ENCODE assay signal across 1 cellular context in the genomic region with DNA sequence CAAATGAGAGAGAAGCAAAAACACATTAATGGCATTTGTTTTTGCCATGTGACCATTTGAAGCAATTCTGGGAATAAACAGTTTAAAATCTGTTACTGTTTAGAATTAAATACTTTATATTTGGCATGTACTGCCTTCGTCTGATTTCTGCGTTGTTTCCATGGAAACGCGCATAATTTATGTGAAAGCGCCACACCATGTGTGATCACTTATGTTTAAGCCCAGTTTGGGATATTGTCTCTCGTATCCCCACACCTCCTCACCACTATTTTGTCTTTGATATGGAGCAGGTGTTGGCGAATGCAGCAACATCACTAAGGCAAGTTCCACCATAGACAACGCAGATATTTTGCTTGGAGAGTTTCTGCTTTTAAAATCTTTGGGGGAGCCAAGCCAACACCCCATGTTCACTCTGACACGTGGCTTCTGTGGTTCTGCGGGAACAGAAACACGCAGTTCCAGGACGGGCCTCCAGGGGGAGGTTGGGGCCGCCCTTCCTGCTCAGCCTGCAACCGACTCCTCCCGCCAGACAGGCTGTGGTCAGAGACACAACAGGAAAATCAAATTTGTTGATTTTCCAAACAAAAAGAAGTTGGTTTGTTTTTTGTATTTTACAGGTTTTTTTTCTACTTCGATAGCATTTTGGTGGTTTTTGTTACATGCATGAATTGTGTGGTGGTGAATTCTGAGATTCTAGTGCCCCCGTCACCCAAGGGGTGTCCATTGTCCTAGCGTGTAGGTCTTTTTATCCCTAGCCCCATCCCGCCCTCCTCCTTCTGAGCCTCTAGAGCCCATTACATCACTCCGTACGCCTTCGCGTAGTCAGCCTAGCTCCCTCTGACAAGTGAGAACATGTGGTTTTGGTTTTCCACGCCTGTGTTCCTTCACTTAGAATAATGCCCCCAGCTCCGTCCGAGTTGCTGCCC.
A peak's percentile ranks its signal among the peaks of the same experiment; 100 is the strongest.
TF ChIP-seq lines count a peak whose summit lies in the region.

No MANE protein-coding gene starts in this region.

TF ChIP-seq in K562, 482 proteins besides CTCF, POLR2A, EP300 and RAD21 (continued from another document and continues in another):
- TF ChIP-seq, protein P1, sequence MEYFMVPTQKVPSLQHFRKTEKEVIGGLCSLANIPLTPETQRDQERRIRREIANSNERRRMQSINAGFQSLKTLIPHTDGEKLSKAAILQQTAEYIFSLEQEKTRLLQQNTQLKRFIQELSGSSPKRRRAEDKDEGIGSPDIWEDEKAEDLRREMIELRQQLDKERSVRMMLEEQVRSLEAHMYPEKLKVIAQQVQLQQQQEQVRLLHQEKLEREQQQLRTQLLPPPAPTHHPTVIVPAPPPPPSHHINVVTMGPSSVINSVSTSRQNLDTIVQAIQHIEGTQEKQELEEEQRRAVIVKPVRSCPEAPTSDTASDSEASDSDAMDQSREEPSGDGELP (CRISPR knock-in tag; IDR thresholded peaks at IDR 0.05; ENCODE audit: borderline replicate concordance), result peak; percentile 68; the same call in 1 of the 2 replicates
- no peak for TF ChIP-seq KLF16 (IDR thresholded peaks at IDR 0.05)
- TF ChIP-seq, protein P2, sequence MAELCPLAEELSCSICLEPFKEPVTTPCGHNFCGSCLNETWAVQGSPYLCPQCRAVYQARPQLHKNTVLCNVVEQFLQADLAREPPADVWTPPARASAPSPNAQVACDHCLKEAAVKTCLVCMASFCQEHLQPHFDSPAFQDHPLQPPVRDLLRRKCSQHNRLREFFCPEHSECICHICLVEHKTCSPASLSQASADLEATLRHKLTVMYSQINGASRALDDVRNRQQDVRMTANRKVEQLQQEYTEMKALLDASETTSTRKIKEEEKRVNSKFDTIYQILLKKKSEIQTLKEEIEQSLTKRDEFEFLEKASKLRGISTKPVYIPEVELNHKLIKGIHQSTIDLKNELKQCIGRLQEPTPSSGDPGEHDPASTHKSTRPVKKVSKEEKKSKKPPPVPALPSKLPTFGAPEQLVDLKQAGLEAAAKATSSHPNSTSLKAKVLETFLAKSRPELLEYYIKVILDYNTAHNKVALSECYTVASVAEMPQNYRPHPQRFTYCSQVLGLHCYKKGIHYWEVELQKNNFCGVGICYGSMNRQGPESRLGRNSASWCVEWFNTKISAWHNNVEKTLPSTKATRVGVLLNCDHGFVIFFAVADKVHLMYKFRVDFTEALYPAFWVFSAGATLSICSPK (IDR thresholded peaks at IDR 0.05; ENCODE audit: borderline replicate concordance), result no peak
- TF ChIP-seq, protein P3, sequence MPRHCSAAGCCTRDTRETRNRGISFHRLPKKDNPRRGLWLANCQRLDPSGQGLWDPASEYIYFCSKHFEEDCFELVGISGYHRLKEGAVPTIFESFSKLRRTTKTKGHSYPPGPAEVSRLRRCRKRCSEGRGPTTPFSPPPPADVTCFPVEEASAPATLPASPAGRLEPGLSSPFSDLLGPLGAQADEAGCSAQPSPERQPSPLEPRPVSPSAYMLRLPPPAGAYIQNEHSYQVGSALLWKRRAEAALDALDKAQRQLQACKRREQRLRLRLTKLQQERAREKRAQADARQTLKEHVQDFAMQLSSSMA (CRISPR knock-in tag; IDR thresholded peaks at IDR 0.05), result no peak
- peak; percentile 68; the same call in 1 of the 2 replicates for TF ChIP-seq RB1 (IDR thresholded peaks at IDR 0.05; ENCODE audit: low read depth)
- TF ChIP-seq ERF (CRISPR knock-in tag; IDR thresholded peaks at IDR 0.05), result no peak
- TF ChIP-seq CCAR2 (IDR thresholded peaks at IDR 0.05; ENCODE audit: low read depth, low read length), result no peak
- no peak for TF ChIP-seq ZZZ3 (IDR thresholded peaks at IDR 0.05)
- TF ChIP-seq ZC3H11A (IDR thresholded peaks at IDR 0.05; ENCODE audit: low read depth, low read length), result no peak
- TF ChIP-seq, protein P4, sequence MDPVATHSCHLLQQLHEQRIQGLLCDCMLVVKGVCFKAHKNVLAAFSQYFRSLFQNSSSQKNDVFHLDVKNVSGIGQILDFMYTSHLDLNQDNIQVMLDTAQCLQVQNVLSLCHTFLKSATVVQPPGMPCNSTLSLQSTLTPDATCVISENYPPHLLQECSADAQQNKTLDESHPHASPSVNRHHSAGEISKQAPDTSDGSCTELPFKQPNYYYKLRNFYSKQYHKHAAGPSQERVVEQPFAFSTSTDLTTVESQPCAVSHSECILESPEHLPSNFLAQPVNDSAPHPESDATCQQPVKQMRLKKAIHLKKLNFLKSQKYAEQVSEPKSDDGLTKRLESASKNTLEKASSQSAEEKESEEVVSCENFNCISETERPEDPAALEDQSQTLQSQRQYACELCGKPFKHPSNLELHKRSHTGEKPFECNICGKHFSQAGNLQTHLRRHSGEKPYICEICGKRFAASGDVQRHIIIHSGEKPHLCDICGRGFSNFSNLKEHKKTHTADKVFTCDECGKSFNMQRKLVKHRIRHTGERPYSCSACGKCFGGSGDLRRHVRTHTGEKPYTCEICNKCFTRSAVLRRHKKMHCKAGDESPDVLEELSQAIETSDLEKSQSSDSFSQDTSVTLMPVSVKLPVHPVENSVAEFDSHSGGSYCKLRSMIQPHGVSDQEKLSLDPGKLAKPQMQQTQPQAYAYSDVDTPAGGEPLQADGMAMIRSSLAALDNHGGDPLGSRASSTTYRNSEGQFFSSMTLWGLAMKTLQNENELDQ (CRISPR knock-in tag; IDR thresholded peaks at IDR 0.05; ENCODE audit: borderline replicate concordance), result no peak
- peak; percentile 46; the same call in 1 of the 2 replicates for TF ChIP-seq RAD51 (IDR thresholded peaks at IDR 0.05; ENCODE audit: borderline replicate concordance, low read depth)
- TF ChIP-seq CREB1 (IDR thresholded peaks at IDR 0.05), result no peak
- 0 out of 2 replicates have a peak, but pooled peaks have one; percentile 51 for TF ChIP-seq CREB1 (CRISPR knock-in tag; IDR thresholded peaks at IDR 0.05)
- TF ChIP-seq SIN3B (IDR thresholded peaks at IDR 0.05; ENCODE audit: low read depth), result no peak
- no peak for TF ChIP-seq ZNF57 (CRISPR knock-in tag; IDR thresholded peaks at IDR 0.05)
- TF ChIP-seq MEF2D (tag; conservative IDR thresholded peaks at IDR 0.05; ENCODE audit: low read depth), result no peak
- no peak for TF ChIP-seq BRCA1 (IDR thresholded peaks at IDR 0.05)
- TF ChIP-seq BRCA1 (CRISPR knock-in tag; IDR thresholded peaks at IDR 0.05), result no peak
- 0 out of 2 replicates have a peak, but pooled peaks have one; percentile 57 for TF ChIP-seq ETV5 (CRISPR knock-in tag; IDR thresholded peaks at IDR 0.05; ENCODE audit: low read depth)
- TF ChIP-seq, protein P5, sequence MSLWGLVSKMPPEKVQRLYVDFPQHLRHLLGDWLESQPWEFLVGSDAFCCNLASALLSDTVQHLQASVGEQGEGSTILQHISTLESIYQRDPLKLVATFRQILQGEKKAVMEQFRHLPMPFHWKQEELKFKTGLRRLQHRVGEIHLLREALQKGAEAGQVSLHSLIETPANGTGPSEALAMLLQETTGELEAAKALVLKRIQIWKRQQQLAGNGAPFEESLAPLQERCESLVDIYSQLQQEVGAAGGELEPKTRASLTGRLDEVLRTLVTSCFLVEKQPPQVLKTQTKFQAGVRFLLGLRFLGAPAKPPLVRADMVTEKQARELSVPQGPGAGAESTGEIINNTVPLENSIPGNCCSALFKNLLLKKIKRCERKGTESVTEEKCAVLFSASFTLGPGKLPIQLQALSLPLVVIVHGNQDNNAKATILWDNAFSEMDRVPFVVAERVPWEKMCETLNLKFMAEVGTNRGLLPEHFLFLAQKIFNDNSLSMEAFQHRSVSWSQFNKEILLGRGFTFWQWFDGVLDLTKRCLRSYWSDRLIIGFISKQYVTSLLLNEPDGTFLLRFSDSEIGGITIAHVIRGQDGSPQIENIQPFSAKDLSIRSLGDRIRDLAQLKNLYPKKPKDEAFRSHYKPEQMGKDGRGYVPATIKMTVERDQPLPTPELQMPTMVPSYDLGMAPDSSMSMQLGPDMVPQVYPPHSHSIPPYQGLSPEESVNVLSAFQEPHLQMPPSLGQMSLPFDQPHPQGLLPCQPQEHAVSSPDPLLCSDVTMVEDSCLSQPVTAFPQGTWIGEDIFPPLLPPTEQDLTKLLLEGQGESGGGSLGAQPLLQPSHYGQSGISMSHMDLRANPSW (CRISPR knock-in tag; IDR thresholded peaks at IDR 0.05), result no peak
- TF ChIP-seq SMC3 (conservative IDR thresholded peaks at IDR 0.05; ENCODE audit: insufficient read depth, low read depth, low read length), result peak; percentile 76
- no peak for TF ChIP-seq POLR2H (tag; IDR thresholded peaks at IDR 0.05; ENCODE audit: low read depth)
- TF ChIP-seq FUS (optimal IDR thresholded peaks at IDR 0.05; ENCODE audit: low read depth, low read length), result no peak
- no peak for TF ChIP-seq ILF3 (IDR thresholded peaks at IDR 0.05; ENCODE audit: borderline replicate concordance)
- TF ChIP-seq, protein P6, sequence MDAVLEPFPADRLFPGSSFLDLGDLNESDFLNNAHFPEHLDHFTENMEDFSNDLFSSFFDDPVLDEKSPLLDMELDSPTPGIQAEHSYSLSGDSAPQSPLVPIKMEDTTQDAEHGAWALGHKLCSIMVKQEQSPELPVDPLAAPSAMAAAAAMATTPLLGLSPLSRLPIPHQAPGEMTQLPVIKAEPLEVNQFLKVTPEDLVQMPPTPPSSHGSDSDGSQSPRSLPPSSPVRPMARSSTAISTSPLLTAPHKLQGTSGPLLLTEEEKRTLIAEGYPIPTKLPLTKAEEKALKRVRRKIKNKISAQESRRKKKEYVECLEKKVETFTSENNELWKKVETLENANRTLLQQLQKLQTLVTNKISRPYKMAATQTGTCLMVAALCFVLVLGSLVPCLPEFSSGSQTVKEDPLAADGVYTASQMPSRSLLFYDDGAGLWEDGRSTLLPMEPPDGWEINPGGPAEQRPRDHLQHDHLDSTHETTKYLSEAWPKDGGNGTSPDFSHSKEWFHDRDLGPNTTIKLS (IDR thresholded peaks at IDR 0.05; ENCODE audit: borderline replicate concordance, low read depth), result peak; percentile 77; the same call in 1 of the 2 replicates
- 0 out of 2 replicates have a peak, but pooled peaks have one; percentile 22 for TF ChIP-seq MYNN (IDR thresholded peaks at IDR 0.05)
- no peak for TF ChIP-seq MYNN (CRISPR knock-in tag; IDR thresholded peaks at IDR 0.05)
- TF ChIP-seq MTA3 (IDR thresholded peaks at IDR 0.05; ENCODE audit: borderline replicate concordance), result no peak
- TF ChIP-seq ZFP30 (CRISPR knock-in tag; IDR thresholded peaks at IDR 0.05; ENCODE audit: borderline replicate concordance), result no peak
- TF ChIP-seq, protein P7, sequence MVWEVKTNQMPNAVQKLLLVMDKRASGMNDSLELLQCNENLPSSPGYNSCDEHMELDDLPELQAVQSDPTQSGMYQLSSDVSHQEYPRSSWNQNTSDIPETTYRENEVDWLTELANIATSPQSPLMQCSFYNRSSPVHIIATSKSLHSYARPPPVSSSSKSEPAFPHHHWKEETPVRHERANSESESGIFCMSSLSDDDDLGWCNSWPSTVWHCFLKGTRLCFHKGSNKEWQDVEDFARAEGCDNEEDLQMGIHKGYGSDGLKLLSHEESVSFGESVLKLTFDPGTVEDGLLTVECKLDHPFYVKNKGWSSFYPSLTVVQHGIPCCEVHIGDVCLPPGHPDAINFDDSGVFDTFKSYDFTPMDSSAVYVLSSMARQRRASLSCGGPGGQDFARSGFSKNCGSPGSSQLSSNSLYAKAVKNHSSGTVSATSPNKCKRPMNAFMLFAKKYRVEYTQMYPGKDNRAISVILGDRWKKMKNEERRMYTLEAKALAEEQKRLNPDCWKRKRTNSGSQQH (CRISPR knock-in tag; IDR thresholded peaks at IDR 0.05), result 0 out of 2 replicates have a peak, but pooled peaks have one; percentile 61
- no peak for TF ChIP-seq FOXJ3 (CRISPR knock-in tag; IDR thresholded peaks at IDR 0.05)
- TF ChIP-seq L3MBTL2 (IDR thresholded peaks at IDR 0.05), result peak; percentile 92
- TF ChIP-seq ARID1B (IDR thresholded peaks at IDR 0.05), result no peak
- TF ChIP-seq PRMT5 (CRISPR knock-in tag; IDR thresholded peaks at IDR 0.05), result no peak
- no peak for TF ChIP-seq NFE2 (IDR thresholded peaks at IDR 0.05; ENCODE audit: low read depth)
- TF ChIP-seq ZNF707 (CRISPR knock-in tag; conservative IDR thresholded peaks at IDR 0.05), result no peak
- TF ChIP-seq ZNF785 (CRISPR knock-in tag; IDR thresholded peaks at IDR 0.05), result no peak
- no peak for TF ChIP-seq CBFB (CRISPR knock-in tag; IDR thresholded peaks at IDR 0.05)
- peak in 1 of 2 experiments; percentile 72; a peak in 2 of 4 replicates for TF ChIP-seq MAZ (CRISPR knock-in tag; conservative IDR thresholded peaks at IDR 0.05 in 1 of 2, IDR thresholded peaks at IDR 0.05 in 1 of 2)
- no peak for TF ChIP-seq KLF6 (CRISPR knock-in tag; IDR thresholded peaks at IDR 0.05; ENCODE audit: borderline replicate concordance)
- TF ChIP-seq HNRNPK (IDR thresholded peaks at IDR 0.05; ENCODE audit: low read depth, low read length, poor library complexity, severe bottlenecking), result no peak
- TF ChIP-seq SIN3A (IDR thresholded peaks at IDR 0.05; ENCODE audit: borderline replicate concordance in 2 of 2, control insufficient read depth in 1 of 2, low read depth in 2 of 2, low read length in 2 of 2), result no peak
- no peak for TF ChIP-seq HDAC2 (IDR thresholded peaks at IDR 0.05)
- TF ChIP-seq SMAD4 (CRISPR knock-in tag; conservative IDR thresholded peaks at IDR 0.05), result peak; percentile 88
- no peak for TF ChIP-seq BRD9 (IDR thresholded peaks at IDR 0.05; ENCODE audit: low read depth, partially characterized antibody)
- no peak for TF ChIP-seq PRPF4 (IDR thresholded peaks at IDR 0.05; ENCODE audit: insufficient read depth, low read depth, low read length, poor library complexity, severe bottlenecking)
- TF ChIP-seq XRCC5 (IDR thresholded peaks at IDR 0.05; ENCODE audit: low read depth, low read length), result peak; percentile 44; the same call in 1 of the 2 replicates
- TF ChIP-seq HDGF (IDR thresholded peaks at IDR 0.05), result no peak
- peak; percentile 57; the same call in 1 of the 2 replicates for TF ChIP-seq EP400 (IDR thresholded peaks at IDR 0.05)
- no peak for TF ChIP-seq NCOR1 (IDR thresholded peaks at IDR 0.05)
- TF ChIP-seq NCOA4 (IDR thresholded peaks at IDR 0.05; ENCODE audit: partially characterized antibody), result no peak
- 0 out of 2 replicates have a peak, but pooled peaks have one; percentile 25 for TF ChIP-seq GABPB1 (CRISPR knock-in tag; IDR thresholded peaks at IDR 0.05)
- TF ChIP-seq PCBP1 (IDR thresholded peaks at IDR 0.05; ENCODE audit: low read depth, low read length, poor library complexity, severe bottlenecking), result no peak
- TF ChIP-seq ZNF695 (CRISPR knock-in tag; IDR thresholded peaks at IDR 0.05), result no peak
- no peak for TF ChIP-seq TAF9B (IDR thresholded peaks at IDR 0.05; ENCODE audit: partially characterized antibody)
- TF ChIP-seq CHCHD3 (CRISPR knock-in tag; IDR thresholded peaks at IDR 0.05), result no peak
- TF ChIP-seq JUNB (CRISPR knock-in tag; conservative IDR thresholded peaks at IDR 0.05), result no peak
- no peak for TF ChIP-seq FOS (IDR thresholded peaks at IDR 0.05; ENCODE audit: extremely low read depth, insufficient read length)
- TF ChIP-seq POLR2G (IDR thresholded peaks at IDR 0.05; ENCODE audit: low read depth, low read length), result no peak
- no peak for TF ChIP-seq ZNF347 (CRISPR knock-in tag; IDR thresholded peaks at IDR 0.05; ENCODE audit: low read depth)
- TF ChIP-seq, protein P8, sequence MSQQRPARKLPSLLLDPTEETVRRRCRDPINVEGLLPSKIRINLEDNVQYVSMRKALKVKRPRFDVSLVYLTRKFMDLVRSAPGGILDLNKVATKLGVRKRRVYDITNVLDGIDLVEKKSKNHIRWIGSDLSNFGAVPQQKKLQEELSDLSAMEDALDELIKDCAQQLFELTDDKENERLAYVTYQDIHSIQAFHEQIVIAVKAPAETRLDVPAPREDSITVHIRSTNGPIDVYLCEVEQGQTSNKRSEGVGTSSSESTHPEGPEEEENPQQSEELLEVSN (IDR thresholded peaks at IDR 0.05; ENCODE audit: borderline replicate concordance in 1 of 2, extremely low read depth in 1 of 2, insufficient read depth in 1 of 2, insufficient read length in 1 of 2, low read depth in 1 of 2, low read length in 1 of 2, poor library complexity in 1 of 2, severe bottlenecking in 1 of 2), result peak; percentile 32 to 68
- TF ChIP-seq BCL6 (CRISPR knock-in tag; IDR thresholded peaks at IDR 0.05), result no peak
- no peak for TF ChIP-seq PHF21A (IDR thresholded peaks at IDR 0.05; ENCODE audit: borderline replicate concordance, low read depth)
